10 cellular contexts compared by ENCODE assay signal in the genomic region with DNA sequence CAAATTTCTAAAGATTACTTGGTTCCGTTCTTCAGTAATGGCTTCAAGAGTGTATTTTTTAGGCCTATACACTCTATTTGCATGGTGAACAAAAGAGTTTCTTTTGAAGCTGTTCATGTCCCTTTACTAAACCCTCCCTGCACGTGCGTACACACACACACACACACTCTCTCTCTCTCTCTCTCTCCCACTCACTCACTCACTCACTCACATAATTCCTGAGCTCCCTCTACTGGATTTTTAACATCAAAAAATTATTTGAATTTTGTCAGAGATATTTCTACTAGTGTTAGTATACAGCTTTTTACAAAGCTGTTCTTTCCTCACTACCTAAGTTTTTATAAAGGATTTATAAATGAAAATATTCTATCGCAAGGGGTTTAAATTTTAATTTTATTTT.
DNase-seq lines count a peak whose midpoint lies in the region; ATAC-seq and TF ChIP-seq lines count a peak whose summit lies in the region.
"Had no signal": no experiment of that assay in that cellular context is flagged by ENCODE, and none has a peak within 500 bp of the region (broad histone marks: within the 10 kb centered on the region; RNA-seq: fewer than 3 reads in every experiment).

No MANE protein-coding gene starts in this region.

- H3K23ac ChIP-seq in H9 (ENCODE audit: insufficient read length, low read depth, low read length): no peak overlapping the region

- H4K20me1 ChIP-seq in H9 (ENCODE audit: control insufficient read depth, insufficient read depth, insufficient read length): no peaks in the 10 kb centered on the region

- no peak overlapping the region for H4K8ac ChIP-seq in H9 (replicated peaks; ENCODE audit: insufficient read length, low read depth, low read length)

- peak; percentile 24 for TF ChIP-seq CTCF in AG09309 (IDR thresholded peaks at IDR 0.05; ENCODE audit: control insufficient read depth, insufficient read depth, low read depth, low read length, missing control alignments)
- TF ChIP-seq CTCF in H9 (conservative IDR thresholded peaks at IDR 0.05): no peak

- no peak overlapping the region for H4K91ac ChIP-seq in H9 (ENCODE audit: insufficient read length, low read depth, low read length)

- H3K9ac ChIP-seq in H9 (ENCODE audit: extremely low read depth, insufficient read length, low read length): no peak overlapping the region

- peak overlapping the region in 1 of 3 experiments; percentile 14; a peak in 1 of 7 replicates for H3K27ac Mint-ChIP-seq in H9

- no peaks in the 10 kb centered on the region for H3K27me3 Mint-ChIP-seq in H9 (ENCODE audit: low read depth)

- no peak overlapping the region for H3K56ac ChIP-seq in H9 (ENCODE audit: insufficient read length, low read depth, low read length)

- H3K23me2 ChIP-seq in H9 (ENCODE audit: insufficient read length, low read depth, low read length, poor library complexity, severe bottlenecking): no peaks in the 10 kb centered on the region

- POLR2A ChIA-PET in HEK293T (lab: Yijun Ruan, JAX): no interaction called here

- H3K4ac ChIP-seq in H9 (ENCODE audit: low read depth, low read length): no peak overlapping the region

- no peak overlapping the region for H2BK120ac ChIP-seq in H9 (ENCODE audit: low read depth, low read length, poor library complexity, severe bottlenecking)

- H3K14ac ChIP-seq in H9 (ENCODE audit: insufficient read depth, low read length): no peak overlapping the region

- WGBS in H9 (ENCODE audit: extremely low coverage, insufficient read length, low lambda C conversion rate): no CpG with 5 or more reads among the region's 4 CpGs

- H3K9me3 Mint-ChIP-seq in H9: no peaks in the 10 kb centered on the region

- no peaks in the 10 kb centered on the region for H3K79me1 ChIP-seq in H9 (ENCODE audit: insufficient read depth, low read depth, low read length, poor library complexity, severe bottlenecking)

- no peak overlapping the region for H3K27ac ChIP-seq in H9 (ENCODE audit: insufficient read length, low read depth, low read length)

- no peak overlapping the region for H3T11ph ChIP-seq in H9 (ENCODE audit: low read length)

- H4K5ac ChIP-seq in H9 (ENCODE audit: insufficient read length, low read depth, low read length): no peak overlapping the region

- no peak overlapping the region for H3K4me3 Mint-ChIP-seq in H9

- no peaks in the 10 kb centered on the region for H3K79me2 ChIP-seq in H9 (ENCODE audit: insufficient read depth, low read length)

- H2BK20ac ChIP-seq in H9 (ENCODE audit: low read depth, low read length, poor library complexity, severe bottlenecking): no peak overlapping the region

- CTCF ChIA-PET in HEK293T (lab: Yijun Ruan, JAX): interaction anchor here (0.6 to 1.0 kb wide), 3 partner anchors 49 to 251 kb away, joined by 3 to 4 read pairs (median 3); no protein-coding TSS in a partner anchor

- H3K9me3 ChIP-seq in H9 (ENCODE audit: control insufficient read depth, low read depth, low read length): no peaks in the 10 kb centered on the region

- H2BK15ac ChIP-seq in H9 (ENCODE audit: low read depth, low read length): no peak overlapping the region

- H2BK12ac ChIP-seq in H9 (ENCODE audit: insufficient read length, low read depth, low read length): no peak overlapping the region

- H3K36me3 Mint-ChIP-seq in H9 (ENCODE audit: insufficient read depth in 1 of 3, low read depth in 3 of 3): peaks cover 16 to 71% (median 44%) of the 10 kb centered on the region in 3 experiments; a peak in 6 of 7 replicates

- no peaks in the 10 kb centered on the region for H3K4me1 ChIP-seq in H9 (ENCODE audit: insufficient read depth, low read length)

- H2BK5ac ChIP-seq in H9 (ENCODE audit: insufficient read length, low read length): no peak overlapping the region

- ATAC-seq in SK-N-SH treated with all-trans-retinoic acid at 6 μM for 48 hours (peak; percentile 51), HG03520 (IDR thresholded peaks at IDR 0.05; ENCODE audit: unreplicated experiment) (no peak), GM18868 (IDR thresholded peaks at IDR 0.05; ENCODE audit: unreplicated experiment) (no peak)

- H3K4me3 ChIP-seq in AG09309 (ENCODE audit: control insufficient read depth, low read depth, low read length): no peak overlapping the region

- H2AFZ ChIP-seq in H9 (ENCODE audit: low read length): no peak overlapping the region

- H3K18ac ChIP-seq in H9 (ENCODE audit: insufficient read length, low read depth, low read length): no peak overlapping the region

- H3K27me3 ChIP-seq in H9 (ENCODE audit: insufficient read depth, low read length): no peaks in the 10 kb centered on the region

- no peak for DNase-seq in AG09309 (ENCODE audit: low read depth)
- no peak for DNase-seq in HEK293T (ENCODE audit: extremely low spot score)
- DNase-seq in globus pallidus (ENCODE audit: low spot score): peak; percentile 29
- DNase-seq in C1 segment of cervical spinal cord (lab: John Stamatoyannopoulos, UW): no peak
- DNase-seq in H9: no peak
- DNase-seq: activated effector memory CD4-positive, alpha-beta T cell treated with Interleukin-2 at 50 U/mL for 16 hours; T-helper 2 cell had no signal

- H3K4me2 ChIP-seq in H9 (ENCODE audit: insufficient read depth, insufficient read length, low read length): no peak overlapping the region

- no peak overlapping the region for H2AK5ac ChIP-seq in H9 (ENCODE audit: insufficient read length, low read length)

- H3K4me1 Mint-ChIP-seq in H9: no peaks in the 10 kb centered on the region

TF ChIP-seq in HEK293T, 16 proteins besides CTCF, POLR2A, EP300 and RAD21:
- TF ChIP-seq PKNOX1 (IDR thresholded peaks at IDR 0.05) (no peak), SP1 (IDR thresholded peaks at IDR 0.05) (no peak), BHLHE40 (IDR thresholded peaks at IDR 0.05; ENCODE audit: borderline replicate concordance) (peak; percentile 52), L3MBTL2 (conservative IDR thresholded peaks at IDR 0.05) (no peak), SUZ12 (IDR thresholded peaks at IDR 0.05) (no peak)

TF ChIP-seq in SK-N-SH treated with all-trans-retinoic acid at 6 μM for 48 hours, 23 proteins besides CTCF, POLR2A, EP300 and RAD21:
- peak; percentile 73; the same call in 1 of the 2 replicates for TF ChIP-seq ARNTL (CRISPR knock-in tag; IDR thresholded peaks at IDR 0.05; ENCODE audit: borderline replicate concordance, low read depth)
- no peak for TF ChIP-seq ISL1 (CRISPR knock-in tag; IDR thresholded peaks at IDR 0.05)
- TF ChIP-seq TSHZ2 (CRISPR knock-in tag; IDR thresholded peaks at IDR 0.05): no peak
- no peak for TF ChIP-seq ESRRG (CRISPR knock-in tag; IDR thresholded peaks at IDR 0.05)
- TF ChIP-seq ZC3H10 (CRISPR knock-in tag; IDR thresholded peaks at IDR 0.05): no peak
